Comparison of ENCODE assay signal across 1 cellular context in genomic region chr16:85334718-85335583, GRCh38.
TF ChIP-seq lines count a peak whose summit lies in the region.

No MANE protein-coding gene starts in this region.

TF ChIP-seq in K562, 482 proteins besides CTCF, POLR2A, EP300 and RAD21 (continued from another document and continues in another):
- TF ChIP-seq TFAP4 (CRISPR knock-in tag; IDR thresholded peaks at IDR 0.05; ENCODE audit: borderline replicate concordance) (peak; percentile 28; the same call in 1 of the 2 replicates), KLF10 (CRISPR knock-in tag; IDR thresholded peaks at IDR 0.05) (no peak), EHMT2 (IDR thresholded peaks at IDR 0.05) (no peak), POLR2G (IDR thresholded peaks at IDR 0.05; ENCODE audit: low read depth, low read length) (peak; percentile 59), NFRKB (IDR thresholded peaks at IDR 0.05; ENCODE audit: low read depth) (no peak; the same call in 1 of the 2 replicates), ZNF699 (CRISPR knock-in tag; IDR thresholded peaks at IDR 0.05; ENCODE audit: insufficient replicate concordance) (no peak), TCF15 (CRISPR knock-in tag; IDR thresholded peaks at IDR 0.05) (0 out of 2 replicates have a peak, but pooled peaks have one; percentile 67), XRCC4 (IDR thresholded peaks at IDR 0.05; ENCODE audit: extremely low read depth, insufficient read depth, insufficient read length) (no peak), EZH2 (IDR thresholded peaks at IDR 0.05; ENCODE audit: borderline replicate concordance, low read depth, low read length) (no peak), TCF3 (CRISPR knock-in tag; IDR thresholded peaks at IDR 0.05) (peak; percentile 55), PHF21A (IDR thresholded peaks at IDR 0.05; ENCODE audit: borderline replicate concordance, low read depth) (no peak), FOXK1 (CRISPR knock-in tag; IDR thresholded peaks at IDR 0.05; ENCODE audit: borderline replicate concordance) (no peak), SRF (CRISPR knock-in tag; IDR thresholded peaks at IDR 0.05) (peak in 1 of 2 experiments; percentile 12; a peak in 1 of 4 replicates), RBM14 (IDR thresholded peaks at IDR 0.05; ENCODE audit: borderline replicate concordance, insufficient read depth, low read depth, low read length) (no peak), SRSF9 (IDR thresholded peaks at IDR 0.05; ENCODE audit: borderline replicate concordance, low read depth, low read length) (no peak), ZNF609 (CRISPR knock-in tag; IDR thresholded peaks at IDR 0.05; ENCODE audit: borderline replicate concordance) (no peak), BCOR (IDR thresholded peaks at IDR 0.05) (peak; percentile 67), E2F6 (IDR thresholded peaks at IDR 0.05; ENCODE audit: borderline replicate concordance in 1 of 2, extremely low read depth in 1 of 2, insufficient read depth in 1 of 2, insufficient read length in 1 of 2, low read depth in 1 of 2, low read length in 1 of 2, poor library complexity in 1 of 2, severe bottlenecking in 1 of 2) (peak in 1 of 2 experiments; percentile 53), NR2F6 (CRISPR knock-in tag; IDR thresholded peaks at IDR 0.05) (no peak), MAFF (IDR thresholded peaks at IDR 0.05; ENCODE audit: low read length) (peak; percentile 81), ZNF830 (CRISPR knock-in tag; IDR thresholded peaks at IDR 0.05) (no peak), SMARCA4 (IDR thresholded peaks at IDR 0.05) (peak; percentile 90), ADNP (tag; IDR thresholded peaks at IDR 0.05) (no peak), ZNF263 (CRISPR knock-in tag; IDR thresholded peaks at IDR 0.05; ENCODE audit: borderline replicate concordance) (peak; percentile 44; the same call in 1 of the 2 replicates), HDAC8 (tag; IDR thresholded peaks at IDR 0.05) (no peak), SRSF7 (optimal IDR thresholded peaks at IDR 0.05; ENCODE audit: low read depth, low read length) (no peak), RFX5 (IDR thresholded peaks at IDR 0.05; ENCODE audit: low read depth, low read length) (no peak), SAFB2 (IDR thresholded peaks at IDR 0.05; ENCODE audit: borderline replicate concordance, low read depth, low read length, severe bottlenecking) (no peak), BACH1 (tag; IDR thresholded peaks at IDR 0.05) (no peak), MED1 (CRISPR knock-in tag; IDR thresholded peaks at IDR 0.05; ENCODE audit: borderline replicate concordance) (no peak), ZSCAN29 (IDR thresholded peaks at IDR 0.05) (no peak), HMGN3 (IDR thresholded peaks at IDR 0.05; ENCODE audit: borderline replicate concordance, extremely low read depth, insufficient read length, low read depth, low read length) (no peak)
- TF ChIP-seq, protein P1, sequence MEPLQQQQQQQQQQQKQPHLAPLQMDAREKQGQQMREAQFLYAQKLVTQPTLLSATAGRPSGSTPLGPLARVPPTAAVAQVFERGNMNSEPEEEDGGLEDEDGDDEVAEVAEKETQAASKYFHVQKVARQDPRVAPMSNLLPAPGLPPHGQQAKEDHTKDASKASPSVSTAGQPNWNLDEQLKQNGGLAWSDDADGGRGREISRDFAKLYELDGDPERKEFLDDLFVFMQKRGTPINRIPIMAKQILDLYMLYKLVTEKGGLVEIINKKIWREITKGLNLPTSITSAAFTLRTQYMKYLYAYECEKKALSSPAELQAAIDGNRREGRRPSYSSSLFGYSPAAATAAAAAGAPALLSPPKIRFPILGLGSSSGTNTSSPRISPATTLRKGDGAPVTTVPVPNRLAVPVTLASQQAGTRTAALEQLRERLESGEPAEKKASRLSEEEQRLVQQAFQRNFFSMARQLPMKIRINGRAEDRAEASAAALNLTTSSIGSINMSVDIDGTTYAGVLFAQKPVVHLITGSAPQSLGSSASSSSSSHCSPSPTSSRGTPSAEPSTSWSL (CRISPR knock-in tag; IDR thresholded peaks at IDR 0.05; ENCODE audit: borderline replicate concordance) = no peak
- TF ChIP-seq, protein P2, sequence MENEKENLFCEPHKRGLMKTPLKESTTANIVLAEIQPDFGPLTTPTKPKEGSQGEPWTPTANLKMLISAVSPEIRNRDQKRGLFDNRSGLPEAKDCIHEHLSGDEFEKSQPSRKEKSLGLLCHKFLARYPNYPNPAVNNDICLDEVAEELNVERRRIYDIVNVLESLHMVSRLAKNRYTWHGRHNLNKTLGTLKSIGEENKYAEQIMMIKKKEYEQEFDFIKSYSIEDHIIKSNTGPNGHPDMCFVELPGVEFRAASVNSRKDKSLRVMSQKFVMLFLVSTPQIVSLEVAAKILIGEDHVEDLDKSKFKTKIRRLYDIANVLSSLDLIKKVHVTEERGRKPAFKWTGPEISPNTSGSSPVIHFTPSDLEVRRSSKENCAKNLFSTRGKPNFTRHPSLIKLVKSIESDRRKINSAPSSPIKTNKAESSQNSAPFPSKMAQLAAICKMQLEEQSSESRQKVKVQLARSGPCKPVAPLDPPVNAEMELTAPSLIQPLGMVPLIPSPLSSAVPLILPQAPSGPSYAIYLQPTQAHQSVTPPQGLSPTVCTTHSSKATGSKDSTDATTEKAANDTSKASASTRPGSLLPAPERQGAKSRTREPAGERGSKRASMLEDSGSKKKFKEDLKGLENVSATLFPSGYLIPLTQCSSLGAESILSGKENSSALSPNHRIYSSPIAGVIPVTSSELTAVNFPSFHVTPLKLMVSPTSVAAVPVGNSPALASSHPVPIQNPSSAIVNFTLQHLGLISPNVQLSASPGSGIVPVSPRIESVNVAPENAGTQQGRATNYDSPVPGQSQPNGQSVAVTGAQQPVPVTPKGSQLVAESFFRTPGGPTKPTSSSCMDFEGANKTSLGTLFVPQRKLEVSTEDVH (IDR thresholded peaks at IDR 0.05; ENCODE audit: low read depth, partially characterized antibody) = peak; percentile 58
- TF ChIP-seq, protein P3, sequence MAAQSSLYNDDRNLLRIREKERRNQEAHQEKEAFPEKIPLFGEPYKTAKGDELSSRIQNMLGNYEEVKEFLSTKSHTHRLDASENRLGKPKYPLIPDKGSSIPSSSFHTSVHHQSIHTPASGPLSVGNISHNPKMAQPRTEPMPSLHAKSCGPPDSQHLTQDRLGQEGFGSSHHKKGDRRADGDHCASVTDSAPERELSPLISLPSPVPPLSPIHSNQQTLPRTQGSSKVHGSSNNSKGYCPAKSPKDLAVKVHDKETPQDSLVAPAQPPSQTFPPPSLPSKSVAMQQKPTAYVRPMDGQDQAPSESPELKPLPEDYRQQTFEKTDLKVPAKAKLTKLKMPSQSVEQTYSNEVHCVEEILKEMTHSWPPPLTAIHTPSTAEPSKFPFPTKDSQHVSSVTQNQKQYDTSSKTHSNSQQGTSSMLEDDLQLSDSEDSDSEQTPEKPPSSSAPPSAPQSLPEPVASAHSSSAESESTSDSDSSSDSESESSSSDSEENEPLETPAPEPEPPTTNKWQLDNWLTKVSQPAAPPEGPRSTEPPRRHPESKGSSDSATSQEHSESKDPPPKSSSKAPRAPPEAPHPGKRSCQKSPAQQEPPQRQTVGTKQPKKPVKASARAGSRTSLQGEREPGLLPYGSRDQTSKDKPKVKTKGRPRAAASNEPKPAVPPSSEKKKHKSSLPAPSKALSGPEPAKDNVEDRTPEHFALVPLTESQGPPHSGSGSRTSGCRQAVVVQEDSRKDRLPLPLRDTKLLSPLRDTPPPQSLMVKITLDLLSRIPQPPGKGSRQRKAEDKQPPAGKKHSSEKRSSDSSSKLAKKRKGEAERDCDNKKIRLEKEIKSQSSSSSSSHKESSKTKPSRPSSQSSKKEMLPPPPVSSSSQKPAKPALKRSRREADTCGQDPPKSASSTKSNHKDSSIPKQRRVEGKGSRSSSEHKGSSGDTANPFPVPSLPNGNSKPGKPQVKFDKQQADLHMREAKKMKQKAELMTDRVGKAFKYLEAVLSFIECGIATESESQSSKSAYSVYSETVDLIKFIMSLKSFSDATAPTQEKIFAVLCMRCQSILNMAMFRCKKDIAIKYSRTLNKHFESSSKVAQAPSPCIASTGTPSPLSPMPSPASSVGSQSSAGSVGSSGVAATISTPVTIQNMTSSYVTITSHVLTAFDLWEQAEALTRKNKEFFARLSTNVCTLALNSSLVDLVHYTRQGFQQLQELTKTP (IDR thresholded peaks at IDR 0.05; ENCODE audit: low read depth in 1 of 2, partially characterized antibody in 2 of 2) = peak in 1 of 2 experiments; percentile 56
- TF ChIP-seq, protein P4, sequence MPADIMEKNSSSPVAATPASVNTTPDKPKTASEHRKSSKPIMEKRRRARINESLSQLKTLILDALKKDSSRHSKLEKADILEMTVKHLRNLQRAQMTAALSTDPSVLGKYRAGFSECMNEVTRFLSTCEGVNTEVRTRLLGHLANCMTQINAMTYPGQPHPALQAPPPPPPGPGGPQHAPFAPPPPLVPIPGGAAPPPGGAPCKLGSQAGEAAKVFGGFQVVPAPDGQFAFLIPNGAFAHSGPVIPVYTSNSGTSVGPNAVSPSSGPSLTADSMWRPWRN (IDR thresholded peaks at IDR 0.05; ENCODE audit: low read depth) = peak; percentile 61; the same call in 1 of the 2 replicates
- TF ChIP-seq, protein P5, sequence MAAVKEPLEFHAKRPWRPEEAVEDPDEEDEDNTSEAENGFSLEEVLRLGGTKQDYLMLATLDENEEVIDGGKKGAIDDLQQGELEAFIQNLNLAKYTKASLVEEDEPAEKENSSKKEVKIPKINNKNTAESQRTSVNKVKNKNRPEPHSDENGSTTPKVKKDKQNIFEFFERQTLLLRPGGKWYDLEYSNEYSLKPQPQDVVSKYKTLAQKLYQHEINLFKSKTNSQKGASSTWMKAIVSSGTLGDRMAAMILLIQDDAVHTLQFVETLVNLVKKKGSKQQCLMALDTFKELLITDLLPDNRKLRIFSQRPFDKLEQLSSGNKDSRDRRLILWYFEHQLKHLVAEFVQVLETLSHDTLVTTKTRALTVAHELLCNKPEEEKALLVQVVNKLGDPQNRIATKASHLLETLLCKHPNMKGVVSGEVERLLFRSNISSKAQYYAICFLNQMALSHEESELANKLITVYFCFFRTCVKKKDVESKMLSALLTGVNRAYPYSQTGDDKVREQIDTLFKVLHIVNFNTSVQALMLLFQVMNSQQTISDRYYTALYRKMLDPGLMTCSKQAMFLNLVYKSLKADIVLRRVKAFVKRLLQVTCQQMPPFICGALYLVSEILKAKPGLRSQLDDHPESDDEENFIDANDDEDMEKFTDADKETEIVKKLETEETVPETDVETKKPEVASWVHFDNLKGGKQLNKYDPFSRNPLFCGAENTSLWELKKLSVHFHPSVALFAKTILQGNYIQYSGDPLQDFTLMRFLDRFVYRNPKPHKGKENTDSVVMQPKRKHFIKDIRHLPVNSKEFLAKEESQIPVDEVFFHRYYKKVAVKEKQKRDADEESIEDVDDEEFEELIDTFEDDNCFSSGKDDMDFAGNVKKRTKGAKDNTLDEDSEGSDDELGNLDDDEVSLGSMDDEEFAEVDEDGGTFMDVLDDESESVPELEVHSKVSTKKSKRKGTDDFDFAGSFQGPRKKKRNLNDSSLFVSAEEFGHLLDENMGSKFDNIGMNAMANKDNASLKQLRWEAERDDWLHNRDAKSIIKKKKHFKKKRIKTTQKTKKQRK (IDR thresholded peaks at IDR 0.05; ENCODE audit: borderline replicate concordance, low read depth, low read length) = no peak
